In the genomic region with DNA sequence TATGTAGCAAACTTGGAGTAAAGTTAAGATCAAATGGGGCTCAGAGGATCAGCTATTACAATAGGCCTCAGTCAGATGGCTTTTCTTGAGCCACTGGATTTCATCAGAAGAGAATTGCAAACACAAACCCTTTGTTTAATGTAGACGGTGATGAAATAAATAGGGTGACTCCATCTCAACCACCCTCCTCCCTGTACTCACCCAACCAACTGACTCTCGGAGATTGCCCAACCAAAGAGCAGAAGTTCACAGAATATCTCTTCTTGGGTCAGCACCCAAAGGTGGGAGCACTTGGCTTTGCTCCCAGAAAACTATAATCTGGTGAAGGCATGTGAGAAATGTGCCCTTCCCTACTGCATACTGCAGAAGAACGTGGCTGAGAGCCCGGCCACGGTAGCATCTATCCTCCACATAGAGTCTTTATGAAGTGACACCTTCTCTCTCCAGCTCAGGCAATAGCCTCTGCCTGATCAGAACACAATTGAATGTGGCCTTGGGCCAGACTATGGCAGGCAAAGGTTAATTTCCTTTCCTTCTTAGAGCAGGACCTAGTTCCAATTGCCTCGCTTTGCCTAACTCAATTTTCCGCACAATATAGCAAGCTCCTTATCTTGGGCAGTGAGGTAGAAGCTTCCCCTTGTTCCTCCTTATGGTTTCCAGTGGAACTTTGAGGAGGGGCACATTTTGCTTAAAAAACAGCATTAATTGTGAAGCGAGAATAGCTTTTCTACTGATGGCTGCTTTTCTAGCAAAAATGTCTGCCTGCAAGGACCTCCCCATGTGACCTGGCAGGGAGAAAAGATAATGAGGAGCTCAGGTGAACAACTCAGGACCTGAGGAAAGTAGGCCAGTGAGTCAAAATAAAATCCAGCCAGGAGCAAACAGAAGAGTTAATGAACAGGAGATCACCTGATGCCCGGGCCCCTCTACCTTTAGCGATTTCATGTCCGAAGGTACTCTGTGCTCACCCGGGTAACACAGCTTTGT, we compare ENCODE assay signal across 1 cellular context.
TF ChIP-seq lines count a peak whose summit lies in the region.

No MANE protein-coding gene starts in this region.

TF ChIP-seq in K562, 482 proteins besides CTCF, POLR2A, EP300 and RAD21 (continued from another document and continues in another):
- TF ChIP-seq, protein P1, sequence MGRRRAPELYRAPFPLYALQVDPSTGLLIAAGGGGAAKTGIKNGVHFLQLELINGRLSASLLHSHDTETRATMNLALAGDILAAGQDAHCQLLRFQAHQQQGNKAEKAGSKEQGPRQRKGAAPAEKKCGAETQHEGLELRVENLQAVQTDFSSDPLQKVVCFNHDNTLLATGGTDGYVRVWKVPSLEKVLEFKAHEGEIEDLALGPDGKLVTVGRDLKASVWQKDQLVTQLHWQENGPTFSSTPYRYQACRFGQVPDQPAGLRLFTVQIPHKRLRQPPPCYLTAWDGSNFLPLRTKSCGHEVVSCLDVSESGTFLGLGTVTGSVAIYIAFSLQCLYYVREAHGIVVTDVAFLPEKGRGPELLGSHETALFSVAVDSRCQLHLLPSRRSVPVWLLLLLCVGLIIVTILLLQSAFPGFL (CRISPR knock-in tag; IDR thresholded peaks at IDR 0.05) = no peak
- TF ChIP-seq ZFP36 (IDR thresholded peaks at IDR 0.05; ENCODE audit: low read depth, low read length, partially characterized antibody) (no peak), PRPF4 (IDR thresholded peaks at IDR 0.05; ENCODE audit: insufficient read depth, low read depth, low read length, poor library complexity, severe bottlenecking) (no peak), FOSL1 (tag; conservative IDR thresholded peaks at IDR 0.05) (peak; percentile 64), ZNF134 (CRISPR knock-in tag; conservative IDR thresholded peaks at IDR 0.05) (peak; percentile 83), ESRRA (IDR thresholded peaks at IDR 0.05; ENCODE audit: borderline replicate concordance, low read depth) (no peak), PHTF2 (CRISPR knock-in tag; IDR thresholded peaks at IDR 0.05) (no peak), ZKSCAN3 (CRISPR knock-in tag; IDR thresholded peaks at IDR 0.05) (no peak), ZNF143 (CRISPR knock-in tag; IDR thresholded peaks at IDR 0.05) (no peak), FOXM1 (IDR thresholded peaks at IDR 0.05; ENCODE audit: low read depth) (peak; percentile 23; the same call in 1 of the 2 replicates), FOXM1 (CRISPR knock-in tag; IDR thresholded peaks at IDR 0.05; ENCODE audit: low read depth) (no peak), ZNF274 (IDR thresholded peaks at IDR 0.05; ENCODE audit: borderline replicate concordance, low read depth, low read length) (no peak), SNIP1 (IDR thresholded peaks at IDR 0.05; ENCODE audit: low read depth) (no peak), CBX3 (IDR thresholded peaks at IDR 0.05; ENCODE audit: borderline replicate concordance in 1 of 2, low read length in 2 of 2) (peak in 1 of 2 experiments; percentile 11; a peak in 1 of 3 replicates), SIRT6 (IDR thresholded peaks at IDR 0.05; ENCODE audit: low read depth, low read length) (no peak), NFXL1 (CRISPR knock-in tag; IDR thresholded peaks at IDR 0.05) (no peak), ZNF184 (CRISPR knock-in tag; IDR thresholded peaks at IDR 0.05) (no peak), NEUROD1 (IDR thresholded peaks at IDR 0.05; ENCODE audit: borderline replicate concordance, low read depth, low read length, partially characterized antibody) (no peak), CBX8 (IDR thresholded peaks at IDR 0.05; ENCODE audit: borderline replicate concordance, extremely low read depth, low read depth, low read length, poor library complexity, severe bottlenecking) (no peak), KDM1A (IDR thresholded peaks at IDR 0.05) (peak; percentile 86 to 87), ZNF347 (CRISPR knock-in tag; IDR thresholded peaks at IDR 0.05; ENCODE audit: low read depth) (no peak), POLR3A (IDR thresholded peaks at IDR 0.05; ENCODE audit: borderline replicate concordance, extremely low read depth, insufficient read depth, insufficient read length) (no peak), SMARCA5 (IDR thresholded peaks at IDR 0.05) (no peak), ZNF324 (CRISPR knock-in tag; IDR thresholded peaks at IDR 0.05) (no peak), DMBX1 (CRISPR knock-in tag; IDR thresholded peaks at IDR 0.05; ENCODE audit: borderline replicate concordance) (0 out of 2 replicates have a peak, but pooled peaks have one; percentile 14), SOX6 (IDR thresholded peaks at IDR 0.05) (peak; percentile 86), ZNF780A (CRISPR knock-in tag; IDR thresholded peaks at IDR 0.05) (no peak), ZNF583 (CRISPR knock-in tag; IDR thresholded peaks at IDR 0.05) (no peak)
- TF ChIP-seq, protein P2, sequence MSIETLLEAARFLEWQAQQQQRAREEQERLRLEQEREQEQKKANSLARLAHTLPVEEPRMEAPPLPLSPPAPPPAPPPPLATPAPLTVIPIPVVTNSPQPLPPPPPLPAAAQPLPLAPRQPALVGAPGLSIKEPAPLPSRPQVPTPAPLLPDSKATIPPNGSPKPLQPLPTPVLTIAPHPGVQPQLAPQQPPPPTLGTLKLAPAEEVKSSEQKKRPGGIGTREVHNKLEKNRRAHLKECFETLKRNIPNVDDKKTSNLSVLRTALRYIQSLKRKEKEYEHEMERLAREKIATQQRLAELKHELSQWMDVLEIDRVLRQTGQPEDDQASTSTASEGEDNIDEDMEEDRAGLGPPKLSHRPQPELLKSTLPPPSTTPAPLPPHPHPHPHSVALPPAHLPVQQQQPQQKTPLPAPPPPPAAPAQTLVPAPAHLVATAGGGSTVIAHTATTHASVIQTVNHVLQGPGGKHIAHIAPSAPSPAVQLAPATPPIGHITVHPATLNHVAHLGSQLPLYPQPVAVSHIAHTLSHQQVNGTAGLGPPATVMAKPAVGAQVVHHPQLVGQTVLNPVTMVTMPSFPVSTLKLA (conservative IDR thresholded peaks at IDR 0.05) = no peak; a peak in 1 of 4 replicates
- TF ChIP-seq, protein P3, sequence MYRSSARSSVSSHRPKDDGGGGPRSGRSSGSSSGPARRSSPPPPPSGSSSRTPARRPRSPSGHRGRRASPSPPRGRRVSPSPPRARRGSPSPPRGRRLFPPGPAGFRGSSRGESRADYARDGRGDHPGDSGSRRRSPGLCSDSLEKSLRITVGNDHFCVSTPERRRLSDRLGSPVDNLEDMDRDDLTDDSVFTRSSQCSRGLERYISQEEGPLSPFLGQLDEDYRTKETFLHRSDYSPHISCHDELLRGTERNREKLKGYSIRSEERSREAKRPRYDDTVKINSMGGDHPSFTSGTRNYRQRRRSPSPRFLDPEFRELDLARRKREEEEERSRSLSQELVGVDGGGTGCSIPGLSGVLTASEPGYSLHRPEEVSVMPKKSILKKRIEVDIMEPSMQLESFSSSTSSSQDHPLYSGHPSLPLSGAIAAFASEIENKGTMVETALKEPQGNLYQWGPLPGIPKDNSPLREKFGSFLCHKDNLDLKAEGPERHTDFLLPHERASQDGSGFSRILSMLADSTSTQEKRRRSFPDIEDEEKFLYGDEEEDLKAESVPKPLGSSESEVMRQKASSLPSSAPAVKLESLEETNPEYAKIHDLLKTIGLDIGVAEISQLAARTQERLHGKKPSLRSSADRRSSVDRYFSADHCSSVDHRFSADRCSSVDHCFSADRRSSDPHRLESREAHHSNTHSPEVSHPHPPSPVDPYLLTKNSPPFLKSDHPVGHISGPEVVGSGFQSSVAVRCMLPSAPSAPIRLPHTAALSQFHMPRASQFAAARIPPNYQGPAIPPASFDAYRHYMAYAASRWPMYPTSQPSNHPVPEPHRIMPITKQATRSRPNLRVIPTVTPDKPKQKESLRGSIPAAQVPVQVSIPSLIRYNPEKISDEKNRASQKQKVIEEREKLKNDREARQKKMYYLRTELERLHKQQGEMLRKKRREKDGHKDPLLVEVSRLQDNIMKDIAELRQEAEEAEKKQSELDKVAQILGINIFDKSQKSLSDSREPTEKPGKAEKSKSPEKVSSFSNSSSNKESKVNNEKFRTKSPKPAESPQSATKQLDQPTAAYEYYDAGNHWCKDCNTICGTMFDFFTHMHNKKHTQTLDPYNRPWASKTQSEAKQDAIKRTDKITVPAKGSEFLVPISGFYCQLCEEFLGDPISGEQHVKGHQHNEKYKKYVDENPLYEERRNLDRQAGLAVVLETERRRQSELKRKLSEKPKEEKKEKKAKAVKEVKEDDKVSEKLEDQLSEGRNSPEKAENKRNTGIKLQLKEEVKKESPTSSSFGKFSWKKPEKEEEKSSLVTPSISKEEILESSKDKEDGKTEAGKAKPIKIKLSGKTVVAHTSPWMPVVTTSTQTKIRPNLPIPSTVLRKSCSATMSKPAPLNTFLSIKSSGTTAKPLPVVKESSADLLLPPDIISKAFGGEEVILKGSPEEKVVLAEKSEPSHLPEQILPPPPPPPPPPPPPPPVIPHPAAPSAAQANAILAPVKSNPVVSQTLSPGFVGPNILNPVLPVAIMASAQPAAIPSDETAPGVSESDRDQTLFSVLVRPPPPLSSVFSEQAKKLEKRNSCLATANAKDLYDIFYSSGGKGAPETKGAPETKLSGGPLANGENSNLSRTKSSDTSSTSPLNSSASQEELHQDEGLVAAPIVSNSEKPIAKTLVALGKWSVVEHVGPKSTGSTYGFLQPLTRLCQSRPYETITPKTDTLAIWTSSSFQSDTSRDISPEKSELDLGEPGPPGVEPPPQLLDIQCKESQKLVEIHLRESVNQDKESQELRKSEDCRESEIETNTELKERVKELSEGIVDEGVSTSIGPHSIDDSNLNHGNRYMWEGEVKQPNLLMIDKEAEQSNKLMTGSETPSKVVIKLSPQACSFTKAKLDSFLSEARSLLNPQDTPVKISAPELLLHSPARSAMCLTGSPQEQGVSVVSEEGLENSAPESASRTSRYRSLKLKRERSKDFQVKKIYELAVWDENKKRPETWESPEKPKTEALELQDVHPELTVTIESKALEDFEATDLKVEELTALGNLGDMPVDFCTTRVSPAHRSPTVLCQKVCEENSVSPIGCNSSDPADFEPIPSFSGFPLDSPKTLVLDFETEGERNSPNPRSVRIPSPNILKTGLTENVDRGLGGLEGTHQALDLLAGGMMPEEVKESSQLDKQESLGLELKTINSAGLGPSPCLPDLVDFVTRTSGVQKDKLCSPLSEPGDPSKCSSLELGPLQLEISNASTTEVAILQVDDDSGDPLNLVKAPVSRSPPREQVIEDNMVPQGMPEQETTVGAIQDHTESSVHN (IDR thresholded peaks at IDR 0.05; ENCODE audit: borderline replicate concordance in 1 of 2, low read depth in 1 of 2) = peak in 1 of 2 experiments; percentile 51; a peak in 1 of 4 replicates
- TF ChIP-seq, protein P4, sequence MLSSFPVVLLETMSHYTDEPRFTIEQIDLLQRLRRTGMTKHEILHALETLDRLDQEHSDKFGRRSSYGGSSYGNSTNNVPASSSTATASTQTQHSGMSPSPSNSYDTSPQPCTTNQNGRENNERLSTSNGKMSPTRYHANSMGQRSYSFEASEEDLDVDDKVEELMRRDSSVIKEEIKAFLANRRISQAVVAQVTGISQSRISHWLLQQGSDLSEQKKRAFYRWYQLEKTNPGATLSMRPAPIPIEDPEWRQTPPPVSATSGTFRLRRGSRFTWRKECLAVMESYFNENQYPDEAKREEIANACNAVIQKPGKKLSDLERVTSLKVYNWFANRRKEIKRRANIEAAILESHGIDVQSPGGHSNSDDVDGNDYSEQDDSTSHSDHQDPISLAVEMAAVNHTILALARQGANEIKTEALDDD (IDR thresholded peaks at IDR 0.05) = no peak; the same call in 1 of the 2 replicates
- TF ChIP-seq, protein P5, sequence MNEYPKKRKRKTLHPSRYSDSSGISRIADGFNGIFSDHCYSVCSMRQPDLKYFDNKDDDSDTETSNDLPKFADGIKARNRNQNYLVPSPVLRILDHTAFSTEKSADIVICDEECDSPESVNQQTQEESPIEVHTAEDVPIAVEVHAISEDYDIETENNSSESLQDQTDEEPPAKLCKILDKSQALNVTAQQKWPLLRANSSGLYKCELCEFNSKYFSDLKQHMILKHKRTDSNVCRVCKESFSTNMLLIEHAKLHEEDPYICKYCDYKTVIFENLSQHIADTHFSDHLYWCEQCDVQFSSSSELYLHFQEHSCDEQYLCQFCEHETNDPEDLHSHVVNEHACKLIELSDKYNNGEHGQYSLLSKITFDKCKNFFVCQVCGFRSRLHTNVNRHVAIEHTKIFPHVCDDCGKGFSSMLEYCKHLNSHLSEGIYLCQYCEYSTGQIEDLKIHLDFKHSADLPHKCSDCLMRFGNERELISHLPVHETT (CRISPR knock-in tag; conservative IDR thresholded peaks at IDR 0.05 in 1 of 2, IDR thresholded peaks at IDR 0.05 in 1 of 2) = peak in 1 of 2 experiments; percentile 80; a peak in 2 of 4 replicates
- TF ChIP-seq, protein P6, sequence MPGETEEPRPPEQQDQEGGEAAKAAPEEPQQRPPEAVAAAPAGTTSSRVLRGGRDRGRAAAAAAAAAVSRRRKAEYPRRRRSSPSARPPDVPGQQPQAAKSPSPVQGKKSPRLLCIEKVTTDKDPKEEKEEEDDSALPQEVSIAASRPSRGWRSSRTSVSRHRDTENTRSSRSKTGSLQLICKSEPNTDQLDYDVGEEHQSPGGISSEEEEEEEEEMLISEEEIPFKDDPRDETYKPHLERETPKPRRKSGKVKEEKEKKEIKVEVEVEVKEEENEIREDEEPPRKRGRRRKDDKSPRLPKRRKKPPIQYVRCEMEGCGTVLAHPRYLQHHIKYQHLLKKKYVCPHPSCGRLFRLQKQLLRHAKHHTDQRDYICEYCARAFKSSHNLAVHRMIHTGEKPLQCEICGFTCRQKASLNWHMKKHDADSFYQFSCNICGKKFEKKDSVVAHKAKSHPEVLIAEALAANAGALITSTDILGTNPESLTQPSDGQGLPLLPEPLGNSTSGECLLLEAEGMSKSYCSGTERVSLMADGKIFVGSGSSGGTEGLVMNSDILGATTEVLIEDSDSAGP (CRISPR knock-in tag; IDR thresholded peaks at IDR 0.05) = no peak
- TF ChIP-seq, protein P7, sequence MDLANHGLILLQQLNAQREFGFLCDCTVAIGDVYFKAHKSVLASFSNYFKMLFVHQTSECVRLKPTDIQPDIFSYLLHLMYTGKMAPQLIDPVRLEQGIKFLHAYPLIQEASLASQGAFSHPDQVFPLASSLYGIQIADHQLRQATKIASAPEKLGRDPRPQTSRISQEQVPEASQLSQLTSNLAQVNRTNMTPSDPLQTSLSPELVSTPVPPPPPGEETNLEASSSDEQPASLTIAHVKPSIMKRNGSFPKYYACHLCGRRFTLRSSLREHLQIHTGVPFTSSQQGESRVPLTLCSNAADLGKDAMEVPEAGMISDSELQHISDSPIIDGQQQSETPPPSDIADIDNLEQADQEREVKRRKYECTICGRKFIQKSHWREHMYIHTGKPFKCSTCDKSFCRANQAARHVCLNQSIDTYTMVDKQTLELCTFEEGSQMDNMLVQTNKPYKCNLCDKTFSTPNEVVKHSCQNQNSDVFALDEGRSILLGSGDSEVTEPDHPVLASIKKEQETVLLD (IDR thresholded peaks at IDR 0.05) = no peak; the same call in 1 of the 2 replicates
